ENCODE assay signal across 8 cellular contexts in the genomic region with DNA sequence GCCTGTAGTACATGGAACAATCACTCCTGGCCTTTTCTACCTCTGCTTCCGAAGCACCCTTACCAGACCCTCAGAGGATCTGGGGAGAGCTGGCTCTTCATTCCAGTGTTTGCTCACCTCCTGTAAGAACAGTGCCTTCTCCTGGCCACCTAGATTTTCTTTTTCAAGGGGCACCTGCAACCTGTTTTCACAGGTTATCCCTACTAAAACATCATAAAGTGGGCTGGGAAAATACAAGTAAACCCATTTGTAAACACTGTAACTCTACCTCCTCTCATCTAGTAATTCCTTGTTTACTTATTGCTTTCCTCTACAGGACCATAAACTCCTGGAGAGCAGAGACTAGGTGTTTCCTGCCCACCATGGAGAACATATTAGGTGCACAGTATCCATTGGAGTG. TPM values are rescaled to one million over a fixed set of nuclear protein-coding genes. Genes with fewer than 3 reads are reported as not detected.
DNase-seq lines count a peak whose midpoint lies in the region; ATAC-seq and TF ChIP-seq lines count a peak whose summit lies in the region.

No MANE protein-coding gene starts in this region.

- no peak overlapping the region for H3K4me2 ChIP-seq in DND-41 (ENCODE audit: insufficient read depth, low read length)

- no peak overlapping the region for H3K4me3 ChIP-seq in DND-41 (ENCODE audit: low read depth in 1 of 2, low read length in 2 of 2)
- H3K4me3 ChIP-seq in HUES6 (ENCODE audit: low read depth, low read length): peak overlapping the region; percentile 85; the same call in 1 of the 2 replicates

- H3K27me3 Mint-ChIP-seq in activated naive CD8-positive, alpha-beta T cell treated with anti-CD3 and anti-CD28 coated beads, Interleukin-2, amount 50 U/mL, for 24 hours: peaks cover 3% of the 10 kb centered on the region
- no peaks in the 10 kb centered on the region for H3K27me3 Mint-ChIP-seq in natural killer cell treated with Interleukin-12 subunit alpha and Interleukin-12 subunit beta and Interleukin-15 and Interleukin-18, amount 100 ng/mL, for 72 hours

- H3K4me1 ChIP-seq in DND-41 (ENCODE audit: insufficient read depth, low read length) (peaks cover 45% of the 10 kb centered on the region), HUES6 (ENCODE audit: control insufficient read depth, insufficient read depth, low read length) (peaks cover 16% of the 10 kb centered on the region)

- H3K9me3 ChIP-seq in DND-41 (ENCODE audit: insufficient read depth, low read length, severe bottlenecking): no peaks in the 10 kb centered on the region
- no peaks in the 10 kb centered on the region for H3K9me3 ChIP-seq in HUES6 (ENCODE audit: control insufficient read depth, insufficient read depth, low read depth, low read length)

- H3K36me3 ChIP-seq in DND-41 (ENCODE audit: insufficient read depth, low read length): no peaks in the 10 kb centered on the region
- no peaks in the 10 kb centered on the region for H3K36me3 ChIP-seq in HUES6 (ENCODE audit: control insufficient read depth, insufficient read depth, low read length)

- DNase-seq in DND-41: no peak
- no peak for DNase-seq in activated naive CD8-positive, alpha-beta T cell treated with anti-CD3 and anti-CD28 coated beads, Interleukin-2, amount 50 U/mL, for 24 hours
- no peak for DNase-seq in natural killer cell treated with Interleukin-12 subunit alpha and Interleukin-12 subunit beta and Interleukin-15 and Interleukin-18, amount 100 ng/mL, for 72 hours (ENCODE audit: low spot score)
- DNase-seq in kidney tubule cell (ENCODE audit: low spot score): no peak
- no peak for DNase-seq in cerebellum (ENCODE audit: low spot score)
- no peak for DNase-seq in NCI-H1092 (lab: John Stamatoyannopoulos, UW)

- peak overlapping the region; percentile 92 for H3K27ac Mint-ChIP-seq in activated naive CD8-positive, alpha-beta T cell treated with anti-CD3 and anti-CD28 coated beads, Interleukin-2, amount 50 U/mL, for 24 hours
- peak overlapping the region; percentile 92 to 97 for H3K27ac Mint-ChIP-seq in natural killer cell treated with Interleukin-12 subunit alpha and Interleukin-12 subunit beta and Interleukin-15 and Interleukin-18, amount 100 ng/mL, for 72 hours

- H3K27ac ChIP-seq in DND-41 (ENCODE audit: low read length): peak overlapping the region; percentile 61; the same call in 1 of the 2 replicates
- no peak overlapping the region for H3K27ac ChIP-seq in HUES6 (ENCODE audit: low read depth, low read length)

- no peak overlapping the region for H3K9ac ChIP-seq in DND-41 (ENCODE audit: low read depth, low read length)
- no peak overlapping the region for H3K9ac ChIP-seq in HUES6 (ENCODE audit: low read length)

- H3K4me3 Mint-ChIP-seq in activated naive CD8-positive, alpha-beta T cell treated with anti-CD3 and anti-CD28 coated beads, Interleukin-2, amount 50 U/mL, for 24 hours: peak overlapping the region; percentile 95
- H3K4me3 Mint-ChIP-seq in natural killer cell treated with Interleukin-12 subunit alpha and Interleukin-12 subunit beta and Interleukin-15 and Interleukin-18, amount 100 ng/mL, for 72 hours: peak overlapping the region; percentile 100

- ATAC-seq in DND-41 (ENCODE audit: insufficient read depth, low read depth) (no peak), GM21381 (IDR thresholded peaks at IDR 0.05; ENCODE audit: unreplicated experiment) (no peak)
- ATAC-seq in activated naive CD8-positive, alpha-beta T cell treated with anti-CD3 and anti-CD28 coated beads, Interleukin-2, amount 50 U/mL, for 24 hours: no peak
- no peak for ATAC-seq in natural killer cell treated with Interleukin-12 subunit alpha and Interleukin-12 subunit beta and Interleukin-15 and Interleukin-18, amount 100 ng/mL, for 72 hours

- peaks cover 2% of the 10 kb centered on the region for H3K36me3 Mint-ChIP-seq in activated naive CD8-positive, alpha-beta T cell treated with anti-CD3 and anti-CD28 coated beads, Interleukin-2, amount 50 U/mL, for 24 hours (ENCODE audit: low read depth)
- peaks cover 28% of the 10 kb centered on the region for H3K36me3 Mint-ChIP-seq in natural killer cell treated with Interleukin-12 subunit alpha and Interleukin-12 subunit beta and Interleukin-15 and Interleukin-18, amount 100 ng/mL, for 72 hours

- H3K27me3 ChIP-seq in DND-41 (ENCODE audit: insufficient read depth, low read length, poor library complexity) (peaks cover 7% of the 10 kb centered on the region), HUES6 (ENCODE audit: control insufficient read depth, insufficient read depth, low read length) (peaks cover 9% of the 10 kb centered on the region)

- H3K4me1 Mint-ChIP-seq in activated naive CD8-positive, alpha-beta T cell treated with anti-CD3 and anti-CD28 coated beads, Interleukin-2, amount 50 U/mL, for 24 hours: peaks cover 44% of the 10 kb centered on the region
- peaks cover 54 to 67% of the 10 kb centered on the region in 2 donors for H3K4me1 Mint-ChIP-seq in natural killer cell treated with Interleukin-12 subunit alpha and Interleukin-12 subunit beta and Interleukin-15 and Interleukin-18, amount 100 ng/mL, for 72 hours (ENCODE audit: low read depth in 2 of 2)

- no peak overlapping the region for H2AFZ ChIP-seq in DND-41 (ENCODE audit: low read depth, low read length)

- no peaks in the 10 kb centered on the region for H4K20me1 ChIP-seq in DND-41 (ENCODE audit: insufficient read depth, low read length)

- TF ChIP-seq CTCF in DND-41 (IDR thresholded peaks at IDR 0.05; ENCODE audit: borderline replicate concordance, extremely low read depth, low read length, poor library complexity, severe bottlenecking): no peak

- no peaks in the 10 kb centered on the region for H3K9me3 Mint-ChIP-seq in activated naive CD8-positive, alpha-beta T cell treated with anti-CD3 and anti-CD28 coated beads, Interleukin-2, amount 50 U/mL, for 24 hours
- H3K9me3 Mint-ChIP-seq in natural killer cell treated with Interleukin-12 subunit alpha and Interleukin-12 subunit beta and Interleukin-15 and Interleukin-18, amount 100 ng/mL, for 72 hours: no peaks in the 10 kb centered on the region

- no peaks in the 10 kb centered on the region for H3K79me2 ChIP-seq in DND-41 (ENCODE audit: insufficient read depth, low read length)

RNA-seq across cellular contexts. Expression of a gene that starts 1.1 kb away (rescaled TPM):
- 100 to 1,000 TPM; 147 to 383 TPM for total RNA-seq in natural killer cell treated with Interleukin-12 subunit alpha and Interleukin-12 subunit beta and Interleukin-15 and Interleukin-18, amount 100 ng/mL, for 72 hours
- 2.1 TPM for total RNA-seq in cerebellum

Comparison
In these comparisons a context has a peak if more than half of its experiments do, and no peak if none do; other contexts are left out.
1. RNA of a gene that starts 1.1 kb away (total RNA-seq): 147 to 383 TPM in natural killer cell treated with Interleukin-12 subunit alpha and Interleukin-12 subunit beta and Interleukin-15 and Interleukin-18, amount 100 ng/mL, for 72 hours; 2.1 TPM in cerebellum (single experiment); every median in the first group is over 10 times any median in the second.